In the genomic region with DNA sequence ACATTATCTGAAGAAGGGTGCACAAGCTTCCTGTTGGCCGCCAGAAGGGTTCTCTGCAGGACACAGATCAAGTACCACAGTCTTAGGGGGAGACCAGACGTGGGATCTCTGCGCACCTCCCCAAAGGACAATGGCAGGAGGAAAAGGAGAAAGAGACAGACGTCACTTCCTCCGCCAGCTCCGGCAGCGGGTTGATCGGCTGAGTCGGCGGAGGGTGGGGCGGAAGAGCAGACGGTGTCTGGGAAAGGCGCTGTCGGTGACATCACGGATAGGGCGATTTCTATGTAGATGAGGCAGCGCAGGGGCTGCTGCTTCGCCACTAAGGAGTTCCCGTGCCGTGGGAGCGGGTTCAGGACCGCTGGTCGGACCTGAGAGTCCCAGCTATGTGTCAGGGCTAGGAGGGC, we compare ENCODE assay signal across 1 cellular context.
A peak's percentile ranks its signal among the peaks of the same experiment; 100 is the strongest.
TF ChIP-seq lines count a peak whose summit lies in the region.

No MANE protein-coding gene starts in this region.

TF ChIP-seq in GM12878, 131 proteins besides CTCF, POLR2A, EP300 and RAD21:
- TF ChIP-seq CREM (IDR thresholded peaks at IDR 0.05; ENCODE audit: low read depth) (peak; percentile 37; the same call in 1 of the 2 replicates), CREB1 (IDR thresholded peaks at IDR 0.05; ENCODE audit: low read depth) (peak; percentile 51; the same call in 1 of the 2 replicates), YY1 (IDR thresholded peaks at IDR 0.05; ENCODE audit: low read depth, low read length) (peak; percentile 59; the same call in 1 of the 2 replicates), ZBTB40 (IDR thresholded peaks at IDR 0.05; ENCODE audit: borderline replicate concordance) (peak; percentile 64; the same call in 1 of the 2 replicates), SPI1 (IDR thresholded peaks at IDR 0.05; ENCODE audit: borderline replicate concordance, insufficient read depth, low read depth, low read length) (0 out of 2 replicates have a peak, but pooled peaks have one; percentile 13), GABPA (IDR thresholded peaks at IDR 0.05; ENCODE audit: low read depth) (peak; percentile 53; the same call in 1 of the 2 replicates), ATF7 (IDR thresholded peaks at IDR 0.05; ENCODE audit: low read depth) (0 out of 2 replicates have a peak, but pooled peaks have one; percentile 3)
TF ChIP-seq in GM12878: peak in this region for 7; not testable (repeated sequence) for 124.
